ENCODE assay signal across 10 cellular contexts in the genomic region with DNA sequence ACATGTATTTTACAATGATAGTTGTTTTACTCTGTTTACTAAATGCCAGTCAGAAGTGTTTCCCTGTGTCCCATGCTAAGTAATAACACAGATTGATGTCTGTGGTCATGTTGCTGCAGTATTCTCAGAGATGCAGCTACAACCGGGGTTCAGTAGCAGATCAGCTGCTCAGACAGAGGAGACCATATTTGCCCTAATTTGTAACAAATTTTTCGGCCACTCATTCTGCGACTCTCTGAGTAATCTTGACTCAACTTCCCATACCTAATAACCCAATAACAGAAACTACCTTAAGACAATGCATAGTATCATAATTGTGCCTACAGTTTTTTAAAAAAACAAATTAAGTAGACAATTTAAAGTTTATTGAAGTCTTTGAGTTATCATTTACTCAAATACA. TPM values are rescaled to one million over a fixed set of nuclear protein-coding genes. Genes with fewer than 3 reads are reported as not detected.
DNase-seq lines count a peak whose midpoint lies in the region; ATAC-seq and TF ChIP-seq lines count a peak whose summit lies in the region.
"Had no signal": no experiment of that assay in that cellular context is flagged by ENCODE, and none has a peak within 500 bp of the region (broad histone marks: within the 10 kb centered on the region; RNA-seq: fewer than 3 reads in every experiment).

No MANE protein-coding gene starts in this region.

- no peaks in the 10 kb centered on the region for H3K36me3 ChIP-seq in upper lobe of left lung

- WGBS in upper lobe of left lung, 2 donors = 91 to 93% methylated on average over 3 of the region's 3 CpGs

- ATAC-seq in GM21619 (IDR thresholded peaks at IDR 0.05; ENCODE audit: unreplicated experiment) (peak; percentile 63), HG03354 (IDR thresholded peaks at IDR 0.05; ENCODE audit: poor library complexity, severe bottlenecking, unreplicated experiment) (peak; percentile 73), upper lobe of left lung (ENCODE audit: low FRiP score in 2 of 2) (no peak)
- ATAC-seq: PC-3 had no signal

- H3K4me3 ChIP-seq in upper lobe of left lung = no peak overlapping the region

- TF ChIP-seq POLR2A in upper lobe of left lung (IDR thresholded peaks at IDR 0.05) = no peak

- H3K4me1 ChIP-seq in upper lobe of left lung = peaks cover 0 to 13% (median 6%) of the 10 kb centered on the region in 4 donors

- no peaks in the 10 kb centered on the region for H3K27me3 ChIP-seq in upper lobe of left lung

- H3K27ac ChIP-seq in upper lobe of left lung = no peak overlapping the region

- TF ChIP-seq CTCF in upper lobe of left lung (IDR thresholded peaks at IDR 0.05) = no peak

- TF ChIP-seq EP300 in upper lobe of left lung (IDR thresholded peaks at IDR 0.05) = no peak

- H3K9me3 ChIP-seq in upper lobe of left lung = no peaks in the 10 kb centered on the region

- peak; percentile 10 for DNase-seq in stimulated activated CD4-positive, alpha-beta T cell treated with anti-CD3 and anti-CD28 coated beads, Interleukin-1b, Interleukin-23, amount 100 ng/mL, for 48 hours
- no peak for DNase-seq in stimulated activated CD4-positive, alpha-beta T cell treated with anti-CD3 and anti-CD28 coated beads, Interleukin-4, amount 100 ng/mL, for 4 hours
- DNase-seq in NCI-H1930 (lab: John Stamatoyannopoulos, UW) = no peak
- no peak for DNase-seq in upper lobe of left lung
- DNase-seq in NCI-H1092 (lab: John Stamatoyannopoulos, UW) = no peak
- DNase-seq in mucosa of gallbladder (ENCODE audit: low spot score) = no peak
- DNase-seq: NCI-H1436, PC-3 had no signal

RNA-seq across cellular contexts. Expression of gene NIBAN1, which starts 32.6 kb away (rescaled TPM):
- 10 to 100 TPM; 23.0 to 46.3 (median 39.2) TPM for total RNA-seq in upper lobe of left lung
- 129 TPM for total RNA-seq in mucosa of gallbladder

Comparison
In these comparisons a context has a peak if more than half of its experiments do, and no peak if none do; other contexts are left out.
1. ATAC-seq: peak in GM21619 (single experiment) and HG03354 (single experiment); none in upper lobe of left lung (0 of 2).